Comparison of ENCODE assay signal across 12 cellular contexts in the genomic region with DNA sequence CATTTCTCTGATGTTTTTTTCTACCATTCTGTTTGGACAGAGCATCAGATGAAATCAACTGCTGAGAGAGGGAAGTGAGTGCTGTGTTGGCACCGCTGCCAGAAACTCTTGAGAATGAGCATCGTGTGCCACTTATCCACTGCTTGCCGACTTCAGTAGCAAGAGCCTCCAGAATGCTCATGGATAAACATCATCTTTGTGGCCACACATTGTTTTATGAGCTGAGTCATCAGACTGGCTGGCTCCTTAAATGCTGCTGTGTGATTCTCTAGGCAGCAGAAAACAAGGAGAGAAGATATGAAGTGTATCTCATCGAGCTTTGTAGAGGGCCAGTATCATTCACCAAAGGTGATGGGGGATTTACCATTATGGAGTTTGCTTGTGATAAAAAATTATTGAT. TPM values are rescaled to one million over a fixed set of nuclear protein-coding genes. Genes with fewer than 3 reads are reported as not detected.
DNase-seq lines count a peak whose midpoint lies in the region; ATAC-seq and TF ChIP-seq lines count a peak whose summit lies in the region.
"Had no signal": no experiment of that assay in that cellular context is flagged by ENCODE, and none has a peak within 500 bp of the region (broad histone marks: within the 10 kb centered on the region; RNA-seq: fewer than 3 reads in every experiment).

No MANE protein-coding gene starts in this region.

- TF ChIP-seq CTCF in 22Rv1 (IDR thresholded peaks at IDR 0.05) = no peak
- TF ChIP-seq CTCF in HEK293 (tag by site-specific recombination; IDR thresholded peaks at IDR 0.05) = no peak
- TF ChIP-seq CTCF in PC-9 (conservative IDR thresholded peaks at IDR 0.05) = no peak
- TF ChIP-seq CTCF in fibroblast of pulmonary artery (IDR thresholded peaks at IDR 0.05; ENCODE audit: low read length, missing control alignments) = no peak

- H3K4me2 ChIP-seq in PC-9 = peak overlapping the region; percentile 36

- ATAC-seq in GM21367 (IDR thresholded peaks at IDR 0.05; ENCODE audit: unreplicated experiment) (no peak), GM19467 (IDR thresholded peaks at IDR 0.05; ENCODE audit: unreplicated experiment) (no peak)

- intact Hi-C loops in PC-9 (cut with micrococcal nuclease; ENCODE audit: unreplicated experiment) = loop anchor here (2.0 kb wide), 1 partner anchor 45 kb away; no protein-coding TSS in a partner anchor

- H3K4me3 ChIP-seq in HEK293 (ENCODE audit: low read depth, low read length) = no peak overlapping the region
- H3K4me3 ChIP-seq in PC-9 = no peak overlapping the region
- H3K4me3 ChIP-seq in fibroblast of pulmonary artery (replicated peaks; ENCODE audit: low read depth, low read length) = no peak overlapping the region
- H3K4me3 ChIP-seq: heart left ventricle, thoracic aorta had no signal

- peak overlapping the region; percentile 75 for H3K27ac ChIP-seq in 22Rv1
- no peak overlapping the region for H3K27ac ChIP-seq in HEK293 (ENCODE audit: extremely low read depth, low read depth, low read length)
- H3K27ac ChIP-seq in PC-9 = no peak overlapping the region
- H3K27ac ChIP-seq: heart left ventricle, thoracic aorta had no signal

- DNase-seq in PC-9 (peak; percentile 29 to 83), fibroblast of pulmonary artery (ENCODE audit: low read depth) (peak; percentile 81), middle frontal gyrus (ENCODE audit: extremely low spot score, low spot score) (no peak)
- DNase-seq in activated naive CD4-positive, alpha-beta T cell (lab: John Stamatoyannopoulos, UW) = no peak
- DNase-seq: CD4-positive, alpha-beta T cell; heart left ventricle; SIG-M5 had no signal

- peaks cover 5% of the 10 kb centered on the region for H3K4me1 ChIP-seq in HEK293 (ENCODE audit: control insufficient read depth, insufficient read depth, low read length)
- H3K4me1 ChIP-seq in PC-9 (replicated peaks; ENCODE audit: insufficient read depth) = peaks cover 17% of the 10 kb centered on the region

- H3K27me3 ChIP-seq in PC-9 (ENCODE audit: insufficient read depth, low read depth) = no peaks in the 10 kb centered on the region

- H3K79me2 ChIP-seq in PC-9 (ENCODE audit: low read depth) = peaks cover 9% of the 10 kb centered on the region; the same call in 1 of the 2 replicates

- POLR2A ChIA-PET in HEK293 (lab: Yijun Ruan, JAX) = interaction anchor here (0.6 kb wide), 2 partner anchors 10 kb away, joined by 3 read pairs; no protein-coding TSS in a partner anchor
- POLR2A ChIA-PET in PC-9 (lab: Charles Lee; ENCODE audit: unreplicated experiment) = interaction anchor here (0.6 kb wide), 1 partner anchor 136 kb away, joined by 15 read pairs; no protein-coding TSS in a partner anchor

- H3K9me3 ChIP-seq in HEK293 (ENCODE audit: control insufficient read depth, insufficient read depth, low read depth, low read length) (no peaks in the 10 kb centered on the region), PC-9 (ENCODE audit: insufficient read depth, low read depth) (no peaks in the 10 kb centered on the region)
- H3K9me3 ChIP-seq: heart left ventricle, thoracic aorta had no signal

- no peak overlapping the region for H2AFZ ChIP-seq in PC-9

- BruUV-seq in PC-9 (replicated peaks; lab: Mats Ljungman, UMichigan) = no TSS peak

- H4K20me1 ChIP-seq in PC-9 (ENCODE audit: insufficient read depth) = no peaks in the 10 kb centered on the region

- CTCF ChIA-PET in HEK293 (lab: Yijun Ruan, JAX) (interaction anchor here (0.8 to 2.0 kb wide), 2 partner anchors 19 to 56 kb away, joined by 5 to 6 read pairs; no protein-coding TSS in a partner anchor), PC-9 (lab: Charles Lee) (no interaction called here)

- H3K9me2 ChIP-seq in PC-9 (ENCODE audit: insufficient read depth) = no peaks in the 10 kb centered on the region

- H3K36me3 ChIP-seq in HEK293 (ENCODE audit: control insufficient read depth in 2 of 2, insufficient read depth in 1 of 2, low read length in 2 of 2) (no peaks in the 10 kb centered on the region), PC-9 (ENCODE audit: low read depth) (no peaks in the 10 kb centered on the region)
- H3K36me3 ChIP-seq: heart left ventricle, thoracic aorta had no signal

- peaks cover 20% of the 10 kb centered on the region; the same call in 1 of the 2 replicates for H3F3A ChIP-seq in PC-9 (ENCODE audit: insufficient read depth, low read depth)

TF ChIP-seq in HEK293, 187 proteins besides CTCF, POLR2A, EP300 and RAD21 (continues in another document):
- TF ChIP-seq ZNF10 (tag by site-specific recombination; IDR thresholded peaks at IDR 0.05) (no peak), ZSCAN16 (tag by site-specific recombination; IDR thresholded peaks at IDR 0.05) (0 out of 2 replicates have a peak, but pooled peaks have one; percentile 44), ZXDB (tag by site-specific recombination; IDR thresholded peaks at IDR 0.05) (peak; percentile 58; the same call in 1 of the 2 replicates), ZNF155 (tag by site-specific recombination; IDR thresholded peaks at IDR 0.05) (no peak), ZNF843 (tag by site-specific recombination; IDR thresholded peaks at IDR 0.05) (0 out of 2 replicates have a peak, but pooled peaks have one; percentile 31), ZNF473 (tag by site-specific recombination; IDR thresholded peaks at IDR 0.05) (no peak), PRDM4 (tag by site-specific recombination; IDR thresholded peaks at IDR 0.05) (no peak), ZNF510 (tag by site-specific recombination; IDR thresholded peaks at IDR 0.05; ENCODE audit: insufficient replicate concordance) (no peak), ZNF48 (tag by site-specific recombination; IDR thresholded peaks at IDR 0.05) (no peak), TCF7L2 (IDR thresholded peaks at IDR 0.05; ENCODE audit: borderline replicate concordance, low read depth, low read length) (0 out of 2 replicates have a peak, but pooled peaks have one; percentile 27), ZNF175 (tag by site-specific recombination; IDR thresholded peaks at IDR 0.05) (no peak), MEIS1 (CRISPR knock-in tag; IDR thresholded peaks at IDR 0.05; ENCODE audit: borderline replicate concordance) (no peak), ZNF768 (tag by site-specific recombination; IDR thresholded peaks at IDR 0.05) (no peak), ZNF645 (tag by site-specific recombination; IDR thresholded peaks at IDR 0.05) (no peak), ZNF24 (tag by site-specific recombination; IDR thresholded peaks at IDR 0.05) (peak; percentile 55; the same call in 1 of the 2 replicates), ZNF223 (tag by site-specific recombination; IDR thresholded peaks at IDR 0.05) (no peak), ZNF488 (tag by site-specific recombination; IDR thresholded peaks at IDR 0.05) (no peak), ZNF501 (tag by site-specific recombination; IDR thresholded peaks at IDR 0.05) (no peak), TRIM28 (IDR thresholded peaks at IDR 0.05; ENCODE audit: borderline replicate concordance, low read length) (peak; percentile 96)
- TF ChIP-seq, protein P1, sequence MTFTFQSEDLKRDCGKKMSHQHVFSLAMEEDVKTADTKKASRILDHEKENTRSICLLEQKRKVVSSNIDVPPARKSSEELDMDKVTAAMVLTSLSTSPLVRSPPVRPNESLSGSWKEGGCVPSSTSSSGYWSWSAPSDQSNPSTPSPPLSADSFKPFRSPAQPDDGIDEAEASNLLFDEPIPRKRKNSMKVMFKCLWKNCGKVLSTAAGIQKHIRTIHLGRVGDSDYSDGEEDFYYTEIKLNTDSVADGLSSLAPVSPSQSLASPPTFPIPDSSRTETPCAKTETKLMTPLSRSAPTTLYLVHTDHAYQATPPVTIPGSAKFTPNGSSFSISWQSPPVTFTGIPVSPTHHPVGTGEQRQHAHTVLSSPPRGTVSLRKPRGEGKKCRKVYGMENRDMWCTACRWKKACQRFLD (tag by site-specific recombination; IDR thresholded peaks at IDR 0.05) = no peak

RNA-seq across cellular contexts. Expression of gene DOCK3, which starts 3.4 kb away (rescaled TPM):
- 15.2 and 16.9 TPM in 2 replicates for total RNA-seq in PC-9 (2021)

RNA-seq across cellular contexts. Expression of gene MAPKAPK3, which starts 54.4 kb away (rescaled TPM):
- total RNA-seq in PC-9 (2021) = 88.2 and 99.5 TPM in 2 replicates

RNA-seq across cellular contexts. Expression of gene CISH, which starts 59.8 kb away (rescaled TPM):
- 2.7 and 3.2 TPM in 2 replicates for total RNA-seq in PC-9 (2021)

Comparison
In these comparisons a context has a peak if more than half of its experiments do, and no peak if none do; other contexts are left out.
1. DNase-seq: peak in PC-9 (2 of 2) and fibroblast of pulmonary artery (single experiment); none in activated naive CD4-positive, alpha-beta T cell (0 of 4) and middle frontal gyrus (single experiment).